Comparison of ENCODE assay signal across 2 cellular contexts in the genomic region with DNA sequence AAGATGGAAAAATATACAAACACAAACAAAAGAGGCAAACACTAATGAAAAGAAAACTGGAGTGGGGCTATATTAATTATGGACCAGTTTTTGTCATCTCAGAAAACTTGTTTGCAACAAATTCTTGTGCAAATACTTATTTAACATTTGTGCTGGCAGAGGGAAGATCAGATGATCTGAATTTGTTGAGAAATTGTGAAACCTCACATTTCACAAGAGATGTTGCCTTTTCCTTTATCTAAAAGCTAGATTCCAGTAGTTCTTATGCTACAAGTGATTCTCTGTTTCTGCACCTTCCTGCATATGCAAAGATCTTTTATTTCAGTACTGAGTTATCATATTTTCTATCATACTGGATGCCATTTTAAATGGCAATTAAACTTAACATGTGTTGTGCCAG.
TF ChIP-seq lines count a peak whose summit lies in the region.

No MANE protein-coding gene starts in this region.

TF ChIP-seq in WTC11, 78 proteins besides CTCF, POLR2A, EP300 and RAD21 (continued from another document):
- TF ChIP-seq, protein P1, sequence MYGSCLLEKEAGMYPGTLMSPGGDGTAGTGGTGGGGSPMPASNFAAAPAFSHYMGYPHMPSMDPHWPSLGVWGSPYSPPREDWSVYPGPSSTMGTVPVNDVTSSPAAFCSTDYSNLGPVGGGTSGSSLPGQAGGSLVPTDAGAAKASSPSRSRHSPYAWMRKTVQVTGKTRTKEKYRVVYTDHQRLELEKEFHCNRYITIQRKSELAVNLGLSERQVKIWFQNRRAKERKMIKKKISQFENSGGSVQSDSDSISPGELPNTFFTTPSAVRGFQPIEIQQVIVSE (CRISPR knock-in tag; IDR thresholded peaks at IDR 0.05; ENCODE audit: borderline replicate concordance): no peak

TF ChIP-seq in SK-N-SH treated with all-trans-retinoic acid at 6 μM for 48 hours, 23 proteins besides CTCF, POLR2A, EP300 and RAD21 (continued from another document):
- TF ChIP-seq, protein P2, sequence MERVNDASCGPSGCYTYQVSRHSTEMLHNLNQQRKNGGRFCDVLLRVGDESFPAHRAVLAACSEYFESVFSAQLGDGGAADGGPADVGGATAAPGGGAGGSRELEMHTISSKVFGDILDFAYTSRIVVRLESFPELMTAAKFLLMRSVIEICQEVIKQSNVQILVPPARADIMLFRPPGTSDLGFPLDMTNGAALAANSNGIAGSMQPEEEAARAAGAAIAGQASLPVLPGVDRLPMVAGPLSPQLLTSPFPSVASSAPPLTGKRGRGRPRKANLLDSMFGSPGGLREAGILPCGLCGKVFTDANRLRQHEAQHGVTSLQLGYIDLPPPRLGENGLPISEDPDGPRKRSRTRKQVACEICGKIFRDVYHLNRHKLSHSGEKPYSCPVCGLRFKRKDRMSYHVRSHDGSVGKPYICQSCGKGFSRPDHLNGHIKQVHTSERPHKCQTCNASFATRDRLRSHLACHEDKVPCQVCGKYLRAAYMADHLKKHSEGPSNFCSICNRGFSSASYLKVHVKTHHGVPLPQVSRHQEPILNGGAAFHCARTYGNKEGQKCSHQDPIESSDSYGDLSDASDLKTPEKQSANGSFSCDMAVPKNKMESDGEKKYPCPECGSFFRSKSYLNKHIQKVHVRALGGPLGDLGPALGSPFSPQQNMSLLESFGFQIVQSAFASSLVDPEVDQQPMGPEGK (CRISPR knock-in tag; IDR thresholded peaks at IDR 0.05; ENCODE audit: borderline replicate concordance): no peak
- no peak for TF ChIP-seq ZFP3 (CRISPR knock-in tag; IDR thresholded peaks at IDR 0.05)
- TF ChIP-seq RARB (CRISPR knock-in tag; IDR thresholded peaks at IDR 0.05): no peak
